Comparison of ENCODE assay signal across 2 cellular contexts in the genomic region with DNA sequence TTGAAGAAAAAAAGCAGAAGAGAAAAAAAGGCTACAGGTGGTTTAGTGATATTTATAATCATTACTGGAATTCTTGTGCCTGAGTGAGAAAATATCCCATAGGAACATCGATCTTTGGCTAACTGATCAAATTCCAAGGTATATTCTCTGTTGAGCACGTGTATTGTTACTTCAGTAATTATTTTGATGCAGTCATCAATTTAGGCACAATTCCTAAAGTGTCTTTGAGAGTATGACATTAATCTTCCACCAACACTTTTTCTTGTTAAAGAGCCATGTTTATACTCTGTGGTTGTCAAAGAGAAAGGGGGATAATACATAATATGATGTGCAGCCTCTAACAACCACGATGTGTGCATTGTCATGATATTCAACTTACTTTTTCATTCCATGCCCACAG.
TF ChIP-seq lines count a peak whose summit lies in the region.

No MANE protein-coding gene starts in this region.

TF ChIP-seq in HepG2, 621 proteins besides CTCF, POLR2A, EP300 and RAD21:
- peak; percentile 43; the same call in 1 of the 2 replicates for TF ChIP-seq MAFF (IDR thresholded peaks at IDR 0.05; ENCODE audit: low read depth, low read length)
- TF ChIP-seq MAFK (conservative IDR thresholded peaks at IDR 0.05 in 1 of 2, IDR thresholded peaks at IDR 0.05 in 1 of 2; ENCODE audit: low read length in 2 of 2), result peak; percentile 48 to 61
- TF ChIP-seq TCF7 (IDR thresholded peaks at IDR 0.05; ENCODE audit: low read depth), result no peak

TF ChIP-seq in K562, 482 proteins besides CTCF, POLR2A, EP300 and RAD21:
- TF ChIP-seq ZKSCAN3 (CRISPR knock-in tag; IDR thresholded peaks at IDR 0.05), result no peak
- peak; percentile 50; the same call in 1 of the 2 replicates for TF ChIP-seq ZNF316 (IDR thresholded peaks at IDR 0.05)
